Comparison of ENCODE assay signal across 27 cellular contexts in genomic region chr2:179675435-179675834, GRCh38.
"Had no signal": no experiment of that assay in that cellular context is flagged by ENCODE, and none has a peak within 500 bp of the region (broad histone marks: within the 10 kb centered on the region; RNA-seq: fewer than 3 reads in every experiment).

No MANE protein-coding gene starts in this region.

- ATAC-seq: activated CD4-positive, CD25-positive, alpha-beta regulatory T cell treated with anti-CD3 and anti-CD28 coated beads, Interleukin-2, amount 50 U/mL, for 24 hours; activated CD8-positive, alpha-beta T cell treated with anti-CD3 and anti-CD28 coated beads for 36 hours; activated T-cell treated with anti-CD3 and anti-CD28 coated beads, Interleukin-2, amount 50 U/mL, for 72 hours; left colon; mucosa of descending colon; natural killer cell treated with Interleukin-12 subunit alpha and Interleukin-12 subunit beta and Interleukin-15 and Interleukin-18, amount 100 ng/mL, for 72 hours; right cardiac atrium; stimulated activated naive B cell treated with anti-CD40 and anti-IgM and Interleukin-4, amounts not matched to agents 10 μg/mL and 1 μg/mL and 100 μg/mL, for 72 hours had no signal

- H3K4me3 ChIP-seq: cardiac muscle cell, colonic mucosa, mucosa of descending colon, stomach, thyroid gland had no signal

- DNase-seq: activated CD4-positive, alpha-beta T cell treated with anti-CD3 and anti-CD28 coated beads, Interleukin-2, amount 10 ng/mL, durations not matched to agents 7 days and 5 days; activated CD8-positive, alpha-beta T cell treated with anti-CD3 and anti-CD28 coated beads for 36 hours; activated effector memory CD4-positive, alpha-beta T cell treated with Interleukin-2 at 50 U/mL for 16 hours; activated naive CD4-positive, alpha-beta T cell treated with Interleukin-2 at 50 U/mL for 16 hours; activated T-cell treated with anti-CD3 and anti-CD28 coated beads for 4 hours; activated T-cell treated with anti-CD3 and anti-CD28 coated beads, Interleukin-2, amount 50 U/mL, for 72 hours; anterior cingulate cortex; cerebellar nuclear complex; colonic mucosa; effector memory CD4-positive, alpha-beta T cell; erythroblast; hippocampal formation; kidney; left colon; mucosa of descending colon; right cardiac atrium; stimulated activated CD4-positive, alpha-beta T cell treated with anti-CD3 and anti-CD28 coated beads, Interleukin-15, amount 100 ng/mL, for 24 hours; stimulated activated CD4-positive, alpha-beta T cell treated with anti-CD3 and anti-CD28 coated beads, Interleukin-2, amount 100 ng/mL, for 24 hours; stimulated activated naive B cell treated with anti-CD40 and anti-IgM and Interleukin-4, amounts not matched to agents 10 μg/mL and 1 μg/mL and 100 μg/mL, for 72 hours; stomach; T-helper 9 cell; thyroid gland; WERI-Rb-1 had no signal

- H3K27me3 ChIP-seq: cardiac muscle cell, colonic mucosa, stomach, thyroid gland had no signal

- H3K9me3 ChIP-seq: colonic mucosa, mucosa of descending colon, stomach, thyroid gland had no signal

- FAIRE-seq: kidney, TTC549 had no signal

- H3K36me3 ChIP-seq: cardiac muscle cell, colonic mucosa, stomach, thyroid gland, WERI-Rb-1 had no signal

- H3K4me1 ChIP-seq: colonic mucosa, thyroid gland had no signal

- H3K27ac ChIP-seq: colonic mucosa, stomach, thyroid gland, WERI-Rb-1 had no signal
